In the genomic region with DNA sequence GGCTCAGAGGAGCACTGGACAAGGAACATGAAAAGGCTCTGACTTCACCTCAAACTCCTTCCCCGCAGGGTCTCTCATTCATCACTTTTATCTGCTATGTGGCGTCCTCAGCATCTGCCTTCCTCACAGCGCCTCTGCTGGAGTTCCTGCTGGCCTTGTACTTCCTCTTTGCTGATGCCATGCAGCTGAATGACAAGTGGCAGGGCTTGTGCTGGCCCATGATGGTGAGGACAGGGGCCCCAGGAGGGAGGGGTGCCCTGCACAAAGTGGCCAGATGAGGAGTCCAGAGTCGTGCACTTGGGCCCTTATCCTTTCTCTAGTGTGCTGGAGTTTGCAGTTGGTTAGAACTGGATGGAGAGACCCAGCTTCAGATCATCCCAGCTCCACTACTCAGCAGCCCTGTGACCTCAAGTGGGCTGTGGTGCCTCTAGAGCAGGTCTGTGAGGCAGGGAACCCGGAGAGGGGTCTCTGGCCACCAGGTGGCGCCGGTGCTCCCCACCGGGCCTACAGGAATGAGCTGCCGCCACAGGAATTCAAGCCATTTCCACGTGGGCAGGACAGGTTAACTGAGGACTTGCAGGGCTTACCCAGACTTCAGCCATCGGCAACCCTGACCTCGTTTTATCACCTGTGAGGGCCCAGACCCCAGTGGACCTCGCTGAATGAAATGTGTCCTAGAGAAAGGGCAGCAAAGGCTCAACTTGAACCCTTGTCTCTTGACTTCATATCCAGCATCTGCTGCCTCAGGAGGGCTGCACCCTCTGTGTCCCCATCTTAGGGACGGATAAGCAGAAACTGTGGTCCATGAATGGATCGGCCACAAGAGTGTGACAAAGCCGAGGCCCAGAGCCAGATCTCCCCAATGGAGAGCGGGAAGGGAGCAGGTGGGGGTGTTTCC, we compare ENCODE assay signal across 8 cellular contexts. TPM values are rescaled to one million over a fixed set of nuclear protein-coding genes. Genes with fewer than 3 reads are reported as not detected.
A peak's percentile ranks its signal among the peaks of the same experiment; 100 is the strongest.
DNase-seq lines count a peak whose midpoint lies in the region; ATAC-seq and TF ChIP-seq lines count a peak whose summit lies in the region.

No MANE protein-coding gene starts in this region.

- no peak overlapping the region for H3K4ac ChIP-seq in trophoblast cell (ENCODE audit: low read depth, low read length)

- H3K4me1 Mint-ChIP-seq in activated naive CD4-positive, alpha-beta T cell treated with anti-CD3 and anti-CD28 coated beads for 36 hours (ENCODE audit: low read depth), result peaks cover 33% of the 10 kb centered on the region
- H3K4me1 Mint-ChIP-seq in glutamatergic neuron (ENCODE audit: low read depth, unreplicated experiment), result peaks cover 28% of the 10 kb centered on the region

- H3K36me3 ChIP-seq in SK-N-SH (replicated peaks in 1 of 2; ENCODE audit: control insufficient read depth in 1 of 2, insufficient read depth in 2 of 2, low read length in 1 of 2) (peaks cover 22 to 39% of the 10 kb centered on the region in 2 experiments), trophoblast cell (ENCODE audit: control insufficient read depth in 1 of 2, insufficient read depth in 2 of 2, low read length in 2 of 2) (peaks cover 47 to 53% of the 10 kb centered on the region in 2 experiments), transverse colon (no peaks in the 10 kb centered on the region)

- no peak overlapping the region for H2AK5ac ChIP-seq in trophoblast cell (ENCODE audit: low read length)

- no peak overlapping the region for H3K14ac ChIP-seq in trophoblast cell (ENCODE audit: low read length)

- no peak overlapping the region for H2BK5ac ChIP-seq in trophoblast cell (ENCODE audit: low read depth, low read length, poor library complexity)

- DNase-seq in AG10803 (ENCODE audit: low read depth), result peak; percentile 90
- peak; percentile 77 for DNase-seq in LHCN-M2 (ENCODE audit: low read depth)
- DNase-seq in SK-N-SH, result peak; percentile 94
- DNase-seq in activated naive CD4-positive, alpha-beta T cell treated with anti-CD3 and anti-CD28 coated beads for 36 hours, result peak; percentile 89
- DNase-seq in glutamatergic neuron, result peak; percentile 93
- peak; percentile 95 to 97 for DNase-seq in trophoblast cell
- DNase-seq in transverse colon, result peak; percentile 86

- no peak overlapping the region for H2BK12ac ChIP-seq in trophoblast cell (ENCODE audit: low read length)

- H3K27me3 ChIP-seq in SK-N-SH (ENCODE audit: insufficient read depth) (no peaks in the 10 kb centered on the region), trophoblast cell (ENCODE audit: insufficient read depth, low read length) (no peaks in the 10 kb centered on the region), transverse colon (peaks cover 17% of the 10 kb centered on the region)

- peak; percentile 72 for TF ChIP-seq RAD21 in SK-N-SH (IDR thresholded peaks at IDR 0.05; ENCODE audit: low read length)

- H3F3A ChIP-seq in SK-N-SH (replicated peaks; ENCODE audit: insufficient read depth), result peaks cover 14% of the 10 kb centered on the region

- no peak overlapping the region for H4K91ac ChIP-seq in trophoblast cell (ENCODE audit: low read depth, low read length)

- peaks cover 19% of the 10 kb centered on the region for H3K79me1 ChIP-seq in trophoblast cell (ENCODE audit: low read length)

- no peak overlapping the region for H4K12ac ChIP-seq in trophoblast cell (ENCODE audit: low read depth, low read length)

- TF ChIP-seq POLR2A in transverse colon (IDR thresholded peaks at IDR 0.05), result no peak

- H3K27ac ChIP-seq in SK-N-SH (ENCODE audit: low read depth in 2 of 2, low read length in 1 of 2) (peak overlapping the region; percentile 36 to 38; a peak in 3 of 4 replicates), trophoblast cell (ENCODE audit: low read depth, low read length) (no peak overlapping the region), transverse colon (peak overlapping the region in 1 of 4 donors; percentile 1)

- in situ Hi-C loops in transverse colon (cut with MboI; ENCODE audit: low pct_ligation_motif_present in 1 of 4, low pct_unique_long_range_greater_than_20kb in 1 of 4, low sequenced_read_pairs in 3 of 4), result loop anchor here in 2 of 4 donors (10.0 to 25.0 kb wide), 2 partner anchors 196 to 204 kb away; no protein-coding TSS in a partner anchor

- H2AFZ ChIP-seq in SK-N-SH (ENCODE audit: low read depth) (no peak overlapping the region), trophoblast cell (ENCODE audit: insufficient read depth, low read length, poor library complexity) (no peak overlapping the region)

- no peaks in the 10 kb centered on the region for H3K27me3 Mint-ChIP-seq in activated naive CD4-positive, alpha-beta T cell treated with anti-CD3 and anti-CD28 coated beads for 36 hours (ENCODE audit: low read depth)
- H3K27me3 Mint-ChIP-seq in glutamatergic neuron (ENCODE audit: unreplicated experiment), result peaks cover 18% of the 10 kb centered on the region

- H3K4me2 ChIP-seq in SK-N-SH (peak overlapping the region; percentile 38; the same call in 1 of the 2 replicates), trophoblast cell (ENCODE audit: low read length) (no peak overlapping the region)

- H3K18ac ChIP-seq in trophoblast cell (ENCODE audit: low read length), result peak overlapping the region; percentile 8

- no peak overlapping the region for H3K4me3 ChIP-seq in AG10803 (ENCODE audit: low read length)
- no peak overlapping the region; a peak in 1 of 4 replicates for H3K4me3 ChIP-seq in SK-N-SH (ENCODE audit: low read depth in 2 of 2, low read length in 1 of 2)
- H3K4me3 ChIP-seq in trophoblast cell (ENCODE audit: low read depth, low read length), result no peak overlapping the region
- no peak overlapping the region for H3K4me3 ChIP-seq in transverse colon

- no peak overlapping the region for H4K8ac ChIP-seq in trophoblast cell (ENCODE audit: low read depth, low read length)

- H3K79me2 ChIP-seq in SK-N-SH (ENCODE audit: insufficient read depth) (peaks cover 58% of the 10 kb centered on the region), trophoblast cell (ENCODE audit: control insufficient read depth, insufficient read depth, low read length, poor library complexity) (peaks cover 12% of the 10 kb centered on the region)

- H3K9me3 ChIP-seq in SK-N-SH, result no peaks in the 10 kb centered on the region
- peaks cover 6% of the 10 kb centered on the region for H3K9me3 ChIP-seq in trophoblast cell (ENCODE audit: insufficient read depth, low read depth, low read length)
- no peaks in the 10 kb centered on the region for H3K9me3 ChIP-seq in transverse colon

- H3K4me1 ChIP-seq in SK-N-SH (ENCODE audit: control insufficient read depth in 1 of 2, insufficient read depth in 2 of 2, low read depth in 1 of 2, low read length in 1 of 2), result peaks cover 7 to 19% of the 10 kb centered on the region in 2 experiments; a peak in 3 of 4 replicates
- H3K4me1 ChIP-seq in trophoblast cell (ENCODE audit: control insufficient read depth in 1 of 2, insufficient read depth in 2 of 2, low read length in 2 of 2), result peaks cover 19 to 24% of the 10 kb centered on the region in 2 experiments
- H3K4me1 ChIP-seq in transverse colon, result peaks cover 0 to 39% (median 22%) of the 10 kb centered on the region in 4 donors

- no peak overlapping the region for H3K23ac ChIP-seq in trophoblast cell (ENCODE audit: low read length)

- POLR2A ChIA-PET in SK-N-SH (lab: Yijun Ruan, JAX), result interaction anchor here (1.0 to 1.3 kb wide), 2 partner anchors 52 to 272 kb away, joined by 4 to 5 read pairs; partner anchors contain the start of gene PDP2

- CTCF ChIA-PET in SK-N-SH (lab: Yijun Ruan, JAX), result interaction anchor here (0.5 to 6.5 kb wide), 56 partner anchors 10 to 800 kb away, joined by 3 to 68 read pairs (median 5); partner anchors contain the start of genes CKLF, CMTM2 and NAE1
- CTCF ChIA-PET in activated naive CD4-positive, alpha-beta T cell treated with anti-CD3 and anti-CD28 coated beads for 36 hours (lab: Charles Lee), result interaction anchor here (0.8 to 3.4 kb wide), 41 partner anchors 9 to 264 kb away, joined by 3 to 17 read pairs (median 4); partner anchors contain the start of genes CKLF, CMTM1, NAE1 and TK2

- TF ChIP-seq EP300 in SK-N-SH (IDR thresholded peaks at IDR 0.05; ENCODE audit: borderline replicate concordance in 1 of 2, low read depth in 1 of 2, low read length in 1 of 2), result no peak
- TF ChIP-seq EP300 in transverse colon (IDR thresholded peaks at IDR 0.05; ENCODE audit: low read depth), result no peak

- peaks cover 24% of the 10 kb centered on the region; the same call in 1 of the 2 replicates for H4K20me1 ChIP-seq in SK-N-SH (ENCODE audit: insufficient read depth)

- no peak overlapping the region for H3K27ac Mint-ChIP-seq in activated naive CD4-positive, alpha-beta T cell treated with anti-CD3 and anti-CD28 coated beads for 36 hours
- no peak overlapping the region for H3K27ac Mint-ChIP-seq in glutamatergic neuron (ENCODE audit: unreplicated experiment)

- intact Hi-C loops in activated naive CD4-positive, alpha-beta T cell treated with anti-CD3 and anti-CD28 coated beads for 36 hours (cut with micrococcal nuclease), result loop anchor here (1.0 kb wide), 6 partner anchors 43 to 265 kb away; partner anchors contain the start of genes CMTM4 and DYNC1LI2
- intact Hi-C loops in transverse colon (cut with DNase I; ENCODE audit: low total_unique reads), result loop anchor here (5.0 to 10.0 kb wide), 2 partner anchors 204 to 259 kb away; no protein-coding TSS in a partner anchor

- H3K4me3 Mint-ChIP-seq in activated naive CD4-positive, alpha-beta T cell treated with anti-CD3 and anti-CD28 coated beads for 36 hours, result no peak overlapping the region
- no peak overlapping the region for H3K4me3 Mint-ChIP-seq in glutamatergic neuron (ENCODE audit: unreplicated experiment)

- peaks cover 16% of the 10 kb centered on the region for H3K36me3 Mint-ChIP-seq in activated naive CD4-positive, alpha-beta T cell treated with anti-CD3 and anti-CD28 coated beads for 36 hours (ENCODE audit: low read depth)
- no peaks in the 10 kb centered on the region for H3K36me3 Mint-ChIP-seq in glutamatergic neuron (ENCODE audit: unreplicated experiment)

- no peak overlapping the region for H2BK120ac ChIP-seq in trophoblast cell (ENCODE audit: insufficient read depth, low read length, poor library complexity)

- 42% methylated on average over 16 of the region's 17 CpGs for WGBS in SK-N-SH (ENCODE audit: low lambda C conversion rate)
- no CpG with 5 or more reads among the region's 17 CpGs for WGBS in trophoblast cell (ENCODE audit: extremely low coverage, insufficient coverage, insufficient read length)
- WGBS in transverse colon (ENCODE audit: low coverage in 1 of 2), 2 donors, result 40% methylated on average over 17 of the region's 17 CpGs; no CpG with 5 or more reads in 1 of the 2 donors

- no peaks in the 10 kb centered on the region for H3K9me3 Mint-ChIP-seq in activated naive CD4-positive, alpha-beta T cell treated with anti-CD3 and anti-CD28 coated beads for 36 hours
- H3K9me3 Mint-ChIP-seq in glutamatergic neuron (ENCODE audit: unreplicated experiment), result peaks cover 11% of the 10 kb centered on the region

- H3K9ac ChIP-seq in SK-N-SH (no peak overlapping the region), trophoblast cell (ENCODE audit: low read length) (no peak overlapping the region)

- no peaks in the 10 kb centered on the region for H3K9me2 ChIP-seq in SK-N-SH

- peak; percentile 40 for ATAC-seq in GM19043 (IDR thresholded peaks at IDR 0.05; ENCODE audit: low read depth, unreplicated experiment)

- TF ChIP-seq CTCF in AG10803 (conservative IDR thresholded peaks at IDR 0.05; ENCODE audit: low read length) (peak; percentile 87), SK-N-SH (IDR thresholded peaks at IDR 0.05) (peak; percentile 94), glutamatergic neuron (IDR thresholded peaks at IDR 0.05; ENCODE audit: partially characterized antibody, unreplicated experiment) (peak; percentile 92), transverse colon (IDR thresholded peaks at IDR 0.05) (peak; percentile 78 to 91 (median 86))

RNA-seq across cellular contexts. Expression of gene CMTM3, which starts 4.0 kb away (rescaled TPM):
- total RNA-seq in LHCN-M2 (2014; rRNA removed) (25.5 and 30.2 TPM in 2 replicates), glutamatergic neuron (ENCODE audit: unreplicated experiment) (45.8 TPM), transverse colon (10 to 100 TPM in 1 of 4 donors, 1 to 10 TPM in 2, not detected in 1; 2.4 to 11.6 (median 6.1) TPM)
- 43.9 TPM for polyA plus RNA-seq in LHCN-M2 (2012)
- 64.2 and 69.4 TPM in 2 replicates for polyA plus RNA-seq in SK-N-SH (2012; rRNA removed)
- polyA plus RNA-seq in SK-N-SH (2012; cell fraction: cytosol; rRNA removed), result 51.4 and 73.9 TPM in 2 replicates
- polyA plus RNA-seq in SK-N-SH (2012; cell fraction: nucleus; rRNA removed), result 44.1 and 60.0 TPM in 2 replicates
- 10 to 100 TPM; 33.7 to 35.3 TPM for total RNA-seq in activated naive CD4-positive, alpha-beta T cell treated with anti-CD3 and anti-CD28 coated beads for 36 hours
- polyA plus RNA-seq in trophoblast cell (2013), result 68.4 and 70.2 TPM in 2 replicates

RNA-seq across cellular contexts. Expression of gene CMTM2, which starts 29.2 kb away (rescaled TPM):
- total RNA-seq in LHCN-M2 (2014; rRNA removed), result not detected in 2 replicates
- 0.07 TPM for polyA plus RNA-seq in LHCN-M2 (2012)
- not detected in 2 replicates for polyA plus RNA-seq in SK-N-SH (2012; rRNA removed)
- 0.07 TPM in 1 of 2 replicates, not detected in the other for polyA plus RNA-seq in SK-N-SH (2012; cell fraction: cytosol; rRNA removed)
- polyA plus RNA-seq in SK-N-SH (2012; cell fraction: nucleus; rRNA removed), result 0.39 and 0.46 TPM in 2 replicates
- total RNA-seq in activated naive CD4-positive, alpha-beta T cell treated with anti-CD3 and anti-CD28 coated beads for 36 hours, result not detected
- not detected for total RNA-seq in glutamatergic neuron (ENCODE audit: unreplicated experiment)
- polyA plus RNA-seq in trophoblast cell (2013), result not detected in 2 replicates
- total RNA-seq in transverse colon, result under 1 TPM in 1 of 4 donors, not detected in 3; 0.48 TPM

RNA-seq across cellular contexts. Expression of gene CMTM1, which starts 42.3 kb away (rescaled TPM):
- total RNA-seq in LHCN-M2 (2014; rRNA removed) (3.7 and 4.3 TPM in 2 replicates), glutamatergic neuron (ENCODE audit: unreplicated experiment) (5.0 TPM), transverse colon (10 to 100 TPM in 1 of 4 donors, 1 to 10 TPM in 2, not detected in 1; 2.0 to 34.2 (median 4.0) TPM)
- 2.2 TPM for polyA plus RNA-seq in LHCN-M2 (2012)
- polyA plus RNA-seq in SK-N-SH (2012; rRNA removed), result 3.1 and 3.7 TPM in 2 replicates
- 1.0 and 2.3 TPM in 2 replicates for polyA plus RNA-seq in SK-N-SH (2012; cell fraction: cytosol; rRNA removed)
- polyA plus RNA-seq in SK-N-SH (2012; cell fraction: nucleus; rRNA removed), result 3.1 and 3.2 TPM in 2 replicates
- total RNA-seq in activated naive CD4-positive, alpha-beta T cell treated with anti-CD3 and anti-CD28 coated beads for 36 hours, result 1 to 10 TPM; 4.2 to 8.2 TPM
- 1.4 TPM in 2 replicates for polyA plus RNA-seq in trophoblast cell (2013)

RNA-seq across cellular contexts. Expression of gene CKLF, which starts 56.1 kb away (rescaled TPM):
- total RNA-seq in LHCN-M2 (2014; rRNA removed), result 84.8 and 111 TPM in 2 replicates
- polyA plus RNA-seq in LHCN-M2 (2012), result 137 TPM
- 179 and 211 TPM in 2 replicates for polyA plus RNA-seq in SK-N-SH (2012; rRNA removed)
- polyA plus RNA-seq in SK-N-SH (2012; cell fraction: cytosol; rRNA removed), result 185 and 194 TPM in 2 replicates
- polyA plus RNA-seq in SK-N-SH (2012; cell fraction: nucleus; rRNA removed), result 42.3 and 65.4 TPM in 2 replicates
- 100 to 1,000 TPM; 114 to 126 TPM for total RNA-seq in activated naive CD4-positive, alpha-beta T cell treated with anti-CD3 and anti-CD28 coated beads for 36 hours
- total RNA-seq in glutamatergic neuron (ENCODE audit: unreplicated experiment), result 17.9 TPM
- 27.2 and 28.1 TPM in 2 replicates for polyA plus RNA-seq in trophoblast cell (2013)
- total RNA-seq in transverse colon, result 100 to 1,000 TPM in 1 of 4 donors, 10 to 100 TPM in 3; 25.3 to 108 (median 39.1) TPM

RNA-seq across cellular contexts. Expression of gene TK2, which starts 58.6 kb away (rescaled TPM):
- total RNA-seq in LHCN-M2 (2014; rRNA removed), result 38.2 and 40.6 TPM in 2 replicates
- polyA plus RNA-seq in LHCN-M2 (2012), result 24.9 TPM
- 25.2 and 37.6 TPM in 2 replicates for polyA plus RNA-seq in SK-N-SH (2012; rRNA removed)
- polyA plus RNA-seq in SK-N-SH (2012; cell fraction: cytosol; rRNA removed), result 27.7 and 28.2 TPM in 2 replicates
- polyA plus RNA-seq in SK-N-SH (2012; cell fraction: nucleus; rRNA removed), result 64.2 and 80.0 TPM in 2 replicates
- 1 to 10 TPM; 5.7 to 5.9 TPM for total RNA-seq in activated naive CD4-positive, alpha-beta T cell treated with anti-CD3 and anti-CD28 coated beads for 36 hours
- 4.5 TPM for total RNA-seq in glutamatergic neuron (ENCODE audit: unreplicated experiment)
- polyA plus RNA-seq in trophoblast cell (2013), result 3.4 and 3.7 TPM in 2 replicates
- total RNA-seq in transverse colon, result 10 to 100 TPM; 15.7 to 20.6 (median 16.6) TPM
